11 cellular contexts compared by ENCODE assay signal in the genomic region with DNA sequence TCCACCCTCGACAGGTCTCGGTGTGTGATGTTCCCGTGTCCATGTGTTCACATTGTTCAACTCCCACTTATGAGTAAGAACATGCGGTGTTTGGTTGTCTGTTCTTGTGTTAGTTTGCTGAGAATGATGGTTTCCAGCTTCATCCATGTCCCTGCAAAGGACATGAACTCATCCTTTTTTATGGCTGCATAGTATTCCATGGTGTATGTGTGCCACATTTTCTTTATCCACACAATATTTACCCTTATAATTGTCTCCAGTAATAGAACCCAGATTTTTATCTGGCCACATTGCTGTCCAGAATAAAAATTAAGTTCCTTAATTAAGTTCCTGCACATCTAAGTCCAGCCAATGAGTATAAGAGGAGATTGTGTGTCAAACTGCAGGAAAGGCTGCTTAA. TPM values are rescaled to one million over a fixed set of nuclear protein-coding genes. Genes with fewer than 3 reads are reported as not detected.
"Had no signal": no experiment of that assay in that cellular context is flagged by ENCODE, and none has a peak within 500 bp of the region (broad histone marks: within the 10 kb centered on the region; RNA-seq: fewer than 3 reads in every experiment).

No MANE protein-coding gene starts in this region.

RNA-seq across cellular contexts. Expression of gene RIMBP2, which starts 22.3 kb away (rescaled TPM):
- total RNA-seq: activated naive CD4-positive, alpha-beta T cell treated with anti-CD3 and anti-CD28 coated beads for 36 hours; activated naive CD4-positive, alpha-beta T cell treated with anti-CD3 and anti-CD28 coated beads, Interleukin-2, amount 50 U/mL, for 72 hours; activated naive CD8-positive, alpha-beta T cell treated with anti-CD3 and anti-CD28 coated beads for 36 hours; activated naive CD8-positive, alpha-beta T cell treated with anti-CD3 and anti-CD28 coated beads, Interleukin-2, amount 10 ng/mL, durations not matched to agents 7 days and 5 days; activated T-cell treated with anti-CD3 and anti-CD28 coated beads, Interleukin-2, amount 50 U/mL, for 4 hours; activated T-helper 1 cell treated with anti-CD3 and anti-CD28 coated beads, Interleukin-12 subunit alpha, Interleukin-12 subunit beta, Interleukin-2, Interleukin-4 antibody, amounts not matched to agents 30 ng/mL and 10 ng/mL and 1 ng/mL, durations not matched to agents 14 hours and 24 hours and 36 hours; activated T-helper 2 cell treated with anti-CD3 and anti-CD28 coated beads, Interferon-gamma antibody, Interleukin-2, Interleukin-4, amounts not matched to agents 10 μg/mL and 5 μg/mL and 100 μg/mL, durations not matched to agents 14 hours and 24 hours and 36 hours; ascending aorta; bronchial epithelial cell; cardiac septum had no signal
- polyA plus RNA-seq: aorta had no signal
